In genomic region chr14:61811882-61812346, GRCh38 we compare ENCODE assay signal across 11 cellular contexts. TPM values are rescaled to one million over a fixed set of nuclear protein-coding genes. Genes with fewer than 3 reads are reported as not detected.
DNase-seq lines count a peak whose midpoint lies in the region; ATAC-seq and TF ChIP-seq lines count a peak whose summit lies in the region.
"Had no signal": no experiment of that assay in that cellular context is flagged by ENCODE, and none has a peak within 500 bp of the region (broad histone marks: within the 10 kb centered on the region; RNA-seq: fewer than 3 reads in every experiment).

No MANE protein-coding gene starts in this region.

- H3K4me1 ChIP-seq in right atrium auricular region (peaks cover 0 to 7% of the 10 kb centered on the region in 2 donors), mesenchymal stem cell (ENCODE audit: control insufficient read depth, insufficient read depth, low read depth, low read length) (peaks cover 9% of the 10 kb centered on the region), urinary bladder (ENCODE audit: insufficient read depth) (peaks cover 2% of the 10 kb centered on the region)

- peak overlapping the region; percentile 58 for H3K4me2 ChIP-seq in mesenchymal stem cell (ENCODE audit: low read length, poor library complexity, severe bottlenecking)

- H2BK120ac ChIP-seq in mesenchymal stem cell (ENCODE audit: low read depth, low read length) = no peak overlapping the region

- no peak overlapping the region for H2AK5ac ChIP-seq in mesenchymal stem cell (ENCODE audit: low read length, severe bottlenecking)

- no peak overlapping the region for H4K8ac ChIP-seq in mesenchymal stem cell (ENCODE audit: low read length)

- no peak for TF ChIP-seq CTCF in right atrium auricular region (IDR thresholded peaks at IDR 0.05)

- no peak for ATAC-seq in Right ventricle myocardium superior (ENCODE audit: poor library complexity)
- ATAC-seq in GM21447 (IDR thresholded peaks at IDR 0.05; ENCODE audit: unreplicated experiment) = no peak

- no peaks in the 10 kb centered on the region for H3K9me3 ChIP-seq in right atrium auricular region
- no peaks in the 10 kb centered on the region for H3K9me3 ChIP-seq in mesenchymal stem cell (ENCODE audit: control insufficient read depth, low read length)

- no peak overlapping the region for H2BK5ac ChIP-seq in mesenchymal stem cell (ENCODE audit: low read depth, low read length, poor library complexity, severe bottlenecking)

- H3K27me3 ChIP-seq in right atrium auricular region = no peaks in the 10 kb centered on the region
- H3K27me3 ChIP-seq in mesenchymal stem cell (ENCODE audit: control insufficient read depth in 1 of 2, insufficient read depth in 1 of 2, low read length in 2 of 2) = peaks cover 24 to 63% of the 10 kb centered on the region in 2 experiments

- no peak overlapping the region for H3K14ac ChIP-seq in mesenchymal stem cell (ENCODE audit: low read length in 2 of 2)

- H3K23ac ChIP-seq in mesenchymal stem cell (ENCODE audit: low read length in 2 of 2) = no peak overlapping the region

- H4K91ac ChIP-seq in mesenchymal stem cell (ENCODE audit: low read length) = no peak overlapping the region

- H2BK15ac ChIP-seq in mesenchymal stem cell (ENCODE audit: low read depth, poor library complexity, severe bottlenecking) = peak overlapping the region; percentile 6

- H3K9ac ChIP-seq in mesenchymal stem cell (ENCODE audit: low read length) = no peak overlapping the region

- no peak overlapping the region for H3K27ac ChIP-seq in right atrium auricular region
- peak overlapping the region; percentile 72 for H3K27ac ChIP-seq in angular gyrus (ENCODE audit: low read depth, low read length)
- H3K27ac ChIP-seq in mesenchymal stem cell (ENCODE audit: low read length, poor library complexity, severe bottlenecking) = no peak overlapping the region
- no peak overlapping the region for H3K27ac ChIP-seq in urinary bladder (ENCODE audit: low read depth)
- H3K27ac ChIP-seq: skin epidermis had no signal

- no peak overlapping the region for H3K18ac ChIP-seq in mesenchymal stem cell (ENCODE audit: low read depth in 1 of 2, low read length in 2 of 2)

- H2BK12ac ChIP-seq in mesenchymal stem cell (ENCODE audit: low read length in 2 of 2) = no peak overlapping the region

- no peaks in the 10 kb centered on the region for H3K79me1 ChIP-seq in mesenchymal stem cell (replicated peaks; ENCODE audit: low read length, poor library complexity, severe bottlenecking)

- 60% methylated on average over 14 of the region's 15 CpGs for WGBS in mesenchymal stem cell
- 69% methylated on average over 15 of the region's 15 CpGs for WGBS in urinary bladder

- peak overlapping the region; percentile 47 for H2AFZ ChIP-seq in mesenchymal stem cell (ENCODE audit: low read depth, low read length)

- H3K4ac ChIP-seq in mesenchymal stem cell (ENCODE audit: low read depth in 1 of 2, low read length in 2 of 2) = no peak overlapping the region

- DNase-seq in right atrium auricular region (ENCODE audit: low spot score) (no peak), Right ventricle myocardium superior (no peak), mesenchymal stem cell (no peak), DMS 273 treated with DMSO at 0.1 percent for 48 hours (lab: John Stamatoyannopoulos, UW) (no peak)
- no peak for DNase-seq in stimulated activated CD4-positive, alpha-beta T cell treated with anti-CD3 and anti-CD28 coated beads, Interleukin-1b, Interleukin-23, amount 100 ng/mL, for 48 hours
- DNase-seq: NCI-H2029 treated with DMSO at 0.1 percent for 48 hours; stimulated activated naive CD4-positive, alpha-beta T cell treated with Interleukin-2 at 50 U/mL for 16 hours had no signal

- intact Hi-C loops in Right ventricle myocardium superior (cut with DNase I) = no loop called here

- H3K36me3 ChIP-seq in right atrium auricular region (no peaks in the 10 kb centered on the region), mesenchymal stem cell (ENCODE audit: control insufficient read depth in 1 of 2, insufficient read depth in 2 of 2, low read depth in 1 of 2, low read length in 2 of 2) (peaks cover 0 to 4% of the 10 kb centered on the region in 2 experiments), urinary bladder (ENCODE audit: insufficient read depth) (no peaks in the 10 kb centered on the region)

- H3K4me3 ChIP-seq in right atrium auricular region (peak overlapping the region; percentile 45 to 52), mesenchymal stem cell (ENCODE audit: insufficient read depth in 1 of 2, low read depth in 1 of 2, low read length in 2 of 2) (peak overlapping the region; percentile 53 to 72), urinary bladder (ENCODE audit: low read depth, low read length) (peak overlapping the region; percentile 45)

RNA-seq across cellular contexts. Expression of gene SYT16, which starts 0.6 kb away (rescaled TPM):
- total RNA-seq in right atrium auricular region = under 1 TPM; 0.04 to 0.83 TPM
- not detected for total RNA-seq in Right ventricle myocardium superior
- 0.11 TPM for polyA plus RNA-seq in mesenchymal stem cell (2013, experiment 1 of 2)
- 0.25 TPM for polyA plus RNA-seq in mesenchymal stem cell (2013, experiment 2 of 2)
- 4.1 TPM for total RNA-seq in urinary bladder
- 0.05 TPM for polyA plus RNA-seq in urinary bladder

RNA-seq across cellular contexts. Expression of gene SNAPC1, which starts 49.7 kb away (rescaled TPM):
- total RNA-seq in right atrium auricular region (1 to 10 TPM; 6.2 to 9.5 TPM), Right ventricle myocardium superior (13.7 TPM), urinary bladder (12.5 TPM)
- polyA plus RNA-seq in mesenchymal stem cell (2013, experiment 1 of 2) = 9.9 TPM
- 10.2 TPM for polyA plus RNA-seq in mesenchymal stem cell (2013, experiment 2 of 2)
- polyA plus RNA-seq in urinary bladder = 7.0 TPM
